Comparison of ENCODE assay signal across 20 cellular contexts in genomic region chr11:112176077-112176476, GRCh38. TPM values are rescaled to one million over a fixed set of nuclear protein-coding genes. Genes with fewer than 3 reads are reported as not detected.
DNase-seq lines count a peak whose midpoint lies in the region; ATAC-seq and TF ChIP-seq lines count a peak whose summit lies in the region.
"Had no signal": no experiment of that assay in that cellular context is flagged by ENCODE, and none has a peak within 500 bp of the region (broad histone marks: within the 10 kb centered on the region; RNA-seq: fewer than 3 reads in every experiment).

No MANE protein-coding gene starts in this region.

- H3K4me1 Mint-ChIP-seq in memory B cell = peaks cover 17% of the 10 kb centered on the region

- H3K9me3 ChIP-seq in RWPE2 (ENCODE audit: severe bottlenecking) = no peaks in the 10 kb centered on the region
- no peaks in the 10 kb centered on the region for H3K9me3 ChIP-seq in esophagus muscularis mucosa
- H3K9me3 ChIP-seq in skeletal muscle tissue (ENCODE audit: control insufficient read depth in 3 of 3, low read length in 3 of 3) = no peaks in the 10 kb centered on the region
- H3K9me3 ChIP-seq: thyroid gland had no signal

- H3K27me3 ChIP-seq in RWPE2 (ENCODE audit: insufficient read depth, poor library complexity, severe bottlenecking) (no peaks in the 10 kb centered on the region), esophagus muscularis mucosa (no peaks in the 10 kb centered on the region), skeletal muscle tissue (ENCODE audit: control insufficient read depth in 3 of 3, insufficient read depth in 3 of 3, low read length in 3 of 3) (no peaks in the 10 kb centered on the region)
- H3K27me3 ChIP-seq: thyroid gland had no signal

- H3K9me3 Mint-ChIP-seq in memory B cell = no peaks in the 10 kb centered on the region
- H3K9me3 Mint-ChIP-seq: activated CD4-positive, alpha-beta T cell treated with anti-CD3 and anti-CD28 coated beads, Interleukin-2, amount 10 ng/mL, durations not matched to agents 24 days and 14 days; activated T-helper 17 cell treated with anti-CD3 and anti-CD28 coated beads, Interleukin-2, amount 50 U/mL, for 72 hours; T-helper 1 cell treated with Interleukin-12 subunit alpha and Interleukin-12 subunit beta and Interleukin-4 antibody, amounts not matched to agents 30 μg/mL and 1 μg/mL, for 36 hours had no signal

- H3K4me1 ChIP-seq in RWPE2 (ENCODE audit: insufficient read depth, poor library complexity, severe bottlenecking) (peaks cover 26% of the 10 kb centered on the region), esophagus muscularis mucosa (peaks cover 3 to 31% (median 27%) of the 10 kb centered on the region in 4 donors), skeletal muscle tissue (ENCODE audit: control insufficient read depth in 3 of 3, insufficient read depth in 3 of 3, low read length in 3 of 3) (peaks cover 7 to 14% (median 9%) of the 10 kb centered on the region in 3 donors)

- no peak for TF ChIP-seq CTCF in RWPE2 (IDR thresholded peaks at IDR 0.05; ENCODE audit: poor library complexity, severe bottlenecking)
- TF ChIP-seq CTCF in esophagus muscularis mucosa (IDR thresholded peaks at IDR 0.05) = no peak
- no peak for TF ChIP-seq CTCF in lower leg skin (IDR thresholded peaks at IDR 0.05)

- H3K27me3 Mint-ChIP-seq in memory B cell = peaks cover 7% of the 10 kb centered on the region

- H3K36me3 Mint-ChIP-seq in memory B cell = no peaks in the 10 kb centered on the region

- no peaks in the 10 kb centered on the region for H3K36me3 ChIP-seq in RWPE2 (ENCODE audit: low read depth)
- H3K36me3 ChIP-seq in esophagus muscularis mucosa = peaks cover 0 to 3% (median 0%) of the 10 kb centered on the region in 4 donors
- H3K36me3 ChIP-seq in skeletal muscle tissue (ENCODE audit: control insufficient read depth in 3 of 3, insufficient read depth in 3 of 3, low read length in 3 of 3) = peaks cover 0 to 3% (median 2%) of the 10 kb centered on the region in 3 donors
- H3K36me3 ChIP-seq: thyroid gland had no signal

- no peak for TF ChIP-seq POLR2A in esophagus muscularis mucosa (IDR thresholded peaks at IDR 0.05; ENCODE audit: low read depth)
- TF ChIP-seq POLR2A in lower leg skin (IDR thresholded peaks at IDR 0.05) = no peak

- H3K27ac ChIP-seq in RWPE2 (ENCODE audit: poor library complexity, severe bottlenecking) = no peak overlapping the region
- peak overlapping the region in 3 of 4 donors; percentile 68 to 80 (median 79) for H3K27ac ChIP-seq in esophagus muscularis mucosa (replicated peaks in 1 of 4)
- H3K27ac ChIP-seq in skeletal muscle tissue (ENCODE audit: low read depth, low read length) = peak overlapping the region; percentile 75

- ATAC-seq in RWPE2 (ENCODE audit: low read depth) (no peak), memory B cell (ENCODE audit: low read depth) (no peak), esophagus mucosa (no peak)

- no peak overlapping the region for H3K4me3 Mint-ChIP-seq in memory B cell
- H3K4me3 Mint-ChIP-seq: T-helper 1 cell treated with Interleukin-12 subunit alpha and Interleukin-12 subunit beta and Interleukin-4 antibody, amounts not matched to agents 30 μg/mL and 1 μg/mL, for 36 hours had no signal

- H3K4me3 ChIP-seq in RWPE2 (ENCODE audit: severe bottlenecking) (peak overlapping the region; percentile 23), esophagus muscularis mucosa (peak overlapping the region in 3 of 4 donors; percentile 43 to 50 (median 45)), skeletal muscle tissue (ENCODE audit: low read length in 3 of 3) (peak overlapping the region in 2 of 3 donors; percentile 69 to 90), lower leg skin (ENCODE audit: low read depth, poor library complexity, severe bottlenecking) (no peak overlapping the region)

- WGBS in esophagus muscularis mucosa = 54% methylated on average over 1 of the region's 1 CpG
- 89 to 98% methylated on average over 1 of the region's 1 CpG for WGBS in lower leg skin, 2 donors

- DNase-seq in RWPE2 (ENCODE audit: low spot score) (no peak), esophagus muscularis mucosa (ENCODE audit: extremely low spot score) (no peak), memory B cell (ENCODE audit: low spot score in 2 of 2) (no peak), T-helper 9 cell (no peak), lower leg skin (ENCODE audit: low spot score in 2 of 2) (no peak)
- DNase-seq: activated CD4-positive, alpha-beta T cell treated with anti-CD3 and anti-CD28 coated beads, Interleukin-2, amount 10 ng/mL, durations not matched to agents 24 days and 14 days; activated naive CD8-positive, alpha-beta T cell treated with anti-CD3 and anti-CD28 coated beads, Interleukin-2, amount 50 U/mL, for 24 hours; dermis blood vessel endothelial cell; H7; NCI-H1092 treated with DMSO at 0.1 percent for 48 hours; NCI-H2029 treated with DMSO at 0.1 percent for 48 hours; OCI-M1; stimulated activated naive CD4-positive, alpha-beta T cell treated with Interleukin-2 at 50 U/mL for 16 hours; thyroid gland had no signal

- H3K9ac ChIP-seq in skeletal muscle tissue (ENCODE audit: low read depth in 1 of 3, low read length in 3 of 3) = peak overlapping the region in 2 of 3 donors; percentile 80 to 82

- peak overlapping the region; percentile 0 for H3K27ac Mint-ChIP-seq in memory B cell
- H3K27ac Mint-ChIP-seq: activated CD4-positive, alpha-beta T cell treated with anti-CD3 and anti-CD28 coated beads, Interleukin-2, amount 10 ng/mL, durations not matched to agents 24 days and 14 days; activated naive CD8-positive, alpha-beta T cell treated with anti-CD3 and anti-CD28 coated beads, Interleukin-2, amount 50 U/mL, for 24 hours; T-helper 1 cell treated with Interleukin-12 subunit alpha and Interleukin-12 subunit beta and Interleukin-4 antibody, amounts not matched to agents 30 μg/mL and 1 μg/mL, for 36 hours had no signal

- no peak for TF ChIP-seq EP300 in esophagus muscularis mucosa (IDR thresholded peaks at IDR 0.05)

- intact Hi-C loops in esophagus muscularis mucosa (cut with DNase I) = no loop called here
- intact Hi-C loops in lower leg skin (cut with DNase I; ENCODE audit: low total_unique reads) = loop anchor here (10.0 kb wide), 1 partner anchor 61 kb away; no protein-coding TSS in a partner anchor

RNA-seq across cellular contexts. Expression of gene BCO2, which starts 0.8 kb away (rescaled TPM):
- total RNA-seq in esophagus muscularis mucosa (10 to 100 TPM in 1 of 4 donors, 1 to 10 TPM in 3; 1.4 to 11.6 (median 3.1) TPM), skeletal muscle tissue (9.4 TPM), esophagus mucosa (5.7 TPM), lower leg skin (1 to 10 TPM in 3 of 4 donors, under 1 TPM in 1; 0.98 to 5.7 (median 3.7) TPM)

RNA-seq across cellular contexts. Expression of gene TEX12, which starts 8.9 kb away (rescaled TPM):
- 1 to 10 TPM in 1 of 4 donors, under 1 TPM in 1, not detected in 2; 0.40 to 4.2 TPM for total RNA-seq in esophagus muscularis mucosa
- total RNA-seq in skeletal muscle tissue = 1.0 TPM
- total RNA-seq in esophagus mucosa = 0.16 TPM
- under 1 TPM in 2 of 4 donors, not detected in 2; 0.22 to 0.75 TPM for total RNA-seq in lower leg skin
- total RNA-seq: activated CD4-positive, alpha-beta T cell treated with anti-CD3 and anti-CD28 coated beads, Interleukin-2, amount 10 ng/mL, durations not matched to agents 24 days and 14 days; dermis blood vessel endothelial cell; epithelial cell of proximal tubule; LHCN-M2 had no signal

RNA-seq across cellular contexts. Expression of gene IL18, which starts 12.2 kb away (rescaled TPM):
- 1 to 10 TPM; 5.8 to 7.9 (median 6.8) TPM for total RNA-seq in esophagus muscularis mucosa
- total RNA-seq in skeletal muscle tissue = 0.52 TPM
- total RNA-seq in esophagus mucosa = 41.8 TPM
- total RNA-seq in lower leg skin = 100 to 1,000 TPM; 231 to 331 (median 297) TPM
- total RNA-seq: activated T-helper 17 cell treated with anti-CD3 and anti-CD28 coated beads, Interleukin-2, amount 50 U/mL, for 72 hours; H7 had no signal

RNA-seq across cellular contexts. Expression of gene PTS, which starts 50.2 kb away (rescaled TPM):
- total RNA-seq in esophagus muscularis mucosa (10 to 100 TPM; 22.2 to 45.3 (median 28.5) TPM), skeletal muscle tissue (13.0 TPM), esophagus mucosa (32.5 TPM), lower leg skin (10 to 100 TPM; 17.0 to 37.2 (median 22.4) TPM)
